In the genomic region with DNA sequence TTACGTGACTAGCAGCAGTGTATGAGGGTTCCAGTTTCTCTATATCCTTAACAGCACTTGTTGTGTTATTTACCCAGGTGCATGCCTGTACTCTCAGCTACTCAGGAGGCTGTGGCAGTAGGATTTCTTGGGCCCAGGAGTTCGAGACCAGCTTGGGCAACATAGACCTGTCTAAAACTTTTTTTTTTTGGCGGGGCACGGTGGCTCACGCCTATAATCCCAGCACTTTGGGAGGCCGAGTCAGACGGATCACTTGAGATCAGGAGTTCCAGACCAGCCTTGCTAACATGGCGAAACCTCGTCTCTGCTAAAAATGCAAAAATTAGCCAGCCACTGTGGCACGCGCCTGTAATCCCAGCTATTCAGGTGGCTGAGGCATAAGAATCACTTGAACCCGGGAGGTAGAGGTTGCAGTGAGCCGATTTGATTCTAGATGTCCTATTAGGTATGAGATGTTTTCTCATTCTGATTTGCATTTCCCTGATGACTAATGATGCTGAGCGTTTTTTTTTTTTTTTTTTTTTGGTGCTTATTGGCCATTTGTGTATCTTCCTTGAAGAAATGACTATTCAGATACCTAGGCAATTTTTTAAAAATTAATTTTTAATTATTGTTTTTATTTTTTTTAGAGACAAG, we compare ENCODE assay signal across 1 cellular context.
TF ChIP-seq lines count a peak whose summit lies in the region.

No MANE protein-coding gene starts in this region.

TF ChIP-seq in GM23338, 12 proteins besides CTCF, POLR2A, EP300 and RAD21:
- no peak for TF ChIP-seq NANOG (IDR thresholded peaks at IDR 0.05; ENCODE audit: borderline replicate concordance)
- TF ChIP-seq STAT1 (IDR thresholded peaks at IDR 0.05; ENCODE audit: unreplicated experiment), result no peak
- TF ChIP-seq ZNF331 (CRISPR knock-in tag; IDR thresholded peaks at IDR 0.05; ENCODE audit: low read depth), result no peak
- TF ChIP-seq, protein P1, sequence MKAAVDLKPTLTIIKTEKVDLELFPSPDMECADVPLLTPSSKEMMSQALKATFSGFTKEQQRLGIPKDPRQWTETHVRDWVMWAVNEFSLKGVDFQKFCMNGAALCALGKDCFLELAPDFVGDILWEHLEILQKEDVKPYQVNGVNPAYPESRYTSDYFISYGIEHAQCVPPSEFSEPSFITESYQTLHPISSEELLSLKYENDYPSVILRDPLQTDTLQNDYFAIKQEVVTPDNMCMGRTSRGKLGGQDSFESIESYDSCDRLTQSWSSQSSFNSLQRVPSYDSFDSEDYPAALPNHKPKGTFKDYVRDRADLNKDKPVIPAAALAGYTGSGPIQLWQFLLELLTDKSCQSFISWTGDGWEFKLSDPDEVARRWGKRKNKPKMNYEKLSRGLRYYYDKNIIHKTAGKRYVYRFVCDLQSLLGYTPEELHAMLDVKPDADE (IDR thresholded peaks at IDR 0.05), result no peak
- TF ChIP-seq, protein P2, sequence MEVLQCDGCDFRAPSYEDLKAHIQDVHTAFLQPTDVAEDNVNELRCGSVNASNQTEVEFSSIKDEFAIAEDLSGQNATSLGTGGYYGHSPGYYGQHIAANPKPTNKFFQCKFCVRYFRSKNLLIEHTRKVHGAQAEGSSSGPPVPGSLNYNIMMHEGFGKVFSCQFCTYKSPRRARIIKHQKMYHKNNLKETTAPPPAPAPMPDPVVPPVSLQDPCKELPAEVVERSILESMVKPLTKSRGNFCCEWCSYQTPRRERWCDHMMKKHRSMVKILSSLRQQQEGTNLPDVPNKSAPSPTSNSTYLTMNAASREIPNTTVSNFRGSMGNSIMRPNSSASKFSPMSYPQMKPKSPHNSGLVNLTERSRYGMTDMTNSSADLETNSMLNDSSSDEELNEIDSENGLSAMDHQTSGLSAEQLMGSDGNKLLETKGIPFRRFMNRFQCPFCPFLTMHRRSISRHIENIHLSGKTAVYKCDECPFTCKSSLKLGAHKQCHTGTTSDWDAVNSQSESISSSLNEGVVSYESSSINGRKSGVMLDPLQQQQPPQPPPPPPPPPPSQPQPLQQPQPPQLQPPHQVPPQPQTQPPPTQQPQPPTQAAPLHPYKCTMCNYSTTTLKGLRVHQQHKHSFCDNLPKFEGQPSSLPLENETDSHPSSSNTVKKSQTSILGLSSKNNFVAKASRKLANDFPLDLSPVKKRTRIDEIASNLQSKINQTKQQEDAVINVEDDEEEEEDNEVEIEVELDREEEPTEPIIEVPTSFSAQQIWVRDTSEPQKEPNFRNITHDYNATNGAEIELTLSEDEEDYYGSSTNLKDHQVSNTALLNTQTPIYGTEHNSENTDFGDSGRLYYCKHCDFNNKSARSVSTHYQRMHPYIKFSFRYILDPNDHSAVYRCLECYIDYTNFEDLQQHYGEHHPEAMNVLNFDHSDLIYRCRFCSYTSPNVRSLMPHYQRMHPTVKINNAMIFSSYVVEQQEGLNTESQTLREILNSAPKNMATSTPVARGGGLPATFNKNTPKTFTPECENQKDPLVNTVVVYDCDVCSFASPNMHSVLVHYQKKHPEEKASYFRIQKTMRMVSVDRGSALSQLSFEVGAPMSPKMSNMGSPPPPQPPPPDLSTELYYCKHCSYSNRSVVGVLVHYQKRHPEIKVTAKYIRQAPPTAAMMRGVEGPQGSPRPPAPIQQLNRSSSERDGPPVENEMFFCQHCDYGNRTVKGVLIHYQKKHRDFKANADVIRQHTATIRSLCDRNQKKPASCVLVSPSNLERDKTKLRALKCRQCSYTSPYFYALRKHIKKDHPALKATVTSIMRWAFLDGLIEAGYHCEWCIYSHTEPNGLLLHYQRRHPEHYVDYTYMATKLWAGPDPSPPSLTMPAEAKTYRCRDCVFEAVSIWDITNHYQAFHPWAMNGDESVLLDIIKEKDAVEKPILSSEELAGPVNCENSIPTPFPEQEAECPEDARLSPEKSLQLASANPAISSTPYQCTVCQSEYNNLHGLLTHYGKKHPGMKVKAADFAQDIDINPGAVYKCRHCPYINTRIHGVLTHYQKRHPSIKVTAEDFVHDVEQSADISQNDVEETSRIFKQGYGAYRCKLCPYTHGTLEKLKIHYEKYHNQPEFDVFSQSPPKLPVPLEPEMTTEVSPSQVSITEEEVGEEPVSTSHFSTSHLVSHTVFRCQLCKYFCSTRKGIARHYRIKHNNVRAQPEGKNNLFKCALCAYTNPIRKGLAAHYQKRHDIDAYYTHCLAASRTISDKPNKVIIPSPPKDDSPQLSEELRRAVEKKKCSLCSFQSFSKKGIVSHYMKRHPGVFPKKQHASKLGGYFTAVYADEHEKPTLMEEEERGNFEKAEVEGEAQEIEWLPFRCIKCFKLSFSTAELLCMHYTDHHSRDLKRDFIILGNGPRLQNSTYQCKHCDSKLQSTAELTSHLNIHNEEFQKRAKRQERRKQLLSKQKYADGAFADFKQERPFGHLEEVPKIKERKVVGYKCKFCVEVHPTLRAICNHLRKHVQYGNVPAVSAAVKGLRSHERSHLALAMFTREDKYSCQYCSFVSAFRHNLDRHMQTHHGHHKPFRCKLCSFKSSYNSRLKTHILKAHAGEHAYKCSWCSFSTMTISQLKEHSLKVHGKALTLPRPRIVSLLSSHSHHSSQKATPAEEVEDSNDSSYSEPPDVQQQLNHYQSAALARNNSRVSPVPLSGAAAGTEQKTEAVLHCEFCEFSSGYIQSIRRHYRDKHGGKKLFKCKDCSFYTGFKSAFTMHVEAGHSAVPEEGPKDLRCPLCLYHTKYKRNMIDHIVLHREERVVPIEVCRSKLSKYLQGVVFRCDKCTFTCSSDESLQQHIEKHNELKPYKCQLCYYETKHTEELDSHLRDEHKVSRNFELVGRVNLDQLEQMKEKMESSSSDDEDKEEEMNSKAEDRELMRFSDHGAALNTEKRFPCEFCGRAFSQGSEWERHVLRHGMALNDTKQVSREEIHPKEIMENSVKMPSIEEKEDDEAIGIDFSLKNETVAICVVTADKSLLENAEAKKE (CRISPR knock-in tag; IDR thresholded peaks at IDR 0.05), result no peak
- no peak for TF ChIP-seq EZH2phosphoT487 (IDR thresholded peaks at IDR 0.05; ENCODE audit: unreplicated experiment)
- no peak for TF ChIP-seq ZNF114 (CRISPR knock-in tag; IDR thresholded peaks at IDR 0.05)
- no peak for TF ChIP-seq JUNB (IDR thresholded peaks at IDR 0.05; ENCODE audit: unreplicated experiment)
- no peak for TF ChIP-seq CREB1 (CRISPR knock-in tag; IDR thresholded peaks at IDR 0.05; ENCODE audit: low read depth)
- no peak for TF ChIP-seq EZH2 (IDR thresholded peaks at IDR 0.05; ENCODE audit: low read depth, unreplicated experiment)
- no peak for TF ChIP-seq POLR2AphosphoS5 (IDR thresholded peaks at IDR 0.05; ENCODE audit: low read depth)
- TF ChIP-seq, protein P3, sequence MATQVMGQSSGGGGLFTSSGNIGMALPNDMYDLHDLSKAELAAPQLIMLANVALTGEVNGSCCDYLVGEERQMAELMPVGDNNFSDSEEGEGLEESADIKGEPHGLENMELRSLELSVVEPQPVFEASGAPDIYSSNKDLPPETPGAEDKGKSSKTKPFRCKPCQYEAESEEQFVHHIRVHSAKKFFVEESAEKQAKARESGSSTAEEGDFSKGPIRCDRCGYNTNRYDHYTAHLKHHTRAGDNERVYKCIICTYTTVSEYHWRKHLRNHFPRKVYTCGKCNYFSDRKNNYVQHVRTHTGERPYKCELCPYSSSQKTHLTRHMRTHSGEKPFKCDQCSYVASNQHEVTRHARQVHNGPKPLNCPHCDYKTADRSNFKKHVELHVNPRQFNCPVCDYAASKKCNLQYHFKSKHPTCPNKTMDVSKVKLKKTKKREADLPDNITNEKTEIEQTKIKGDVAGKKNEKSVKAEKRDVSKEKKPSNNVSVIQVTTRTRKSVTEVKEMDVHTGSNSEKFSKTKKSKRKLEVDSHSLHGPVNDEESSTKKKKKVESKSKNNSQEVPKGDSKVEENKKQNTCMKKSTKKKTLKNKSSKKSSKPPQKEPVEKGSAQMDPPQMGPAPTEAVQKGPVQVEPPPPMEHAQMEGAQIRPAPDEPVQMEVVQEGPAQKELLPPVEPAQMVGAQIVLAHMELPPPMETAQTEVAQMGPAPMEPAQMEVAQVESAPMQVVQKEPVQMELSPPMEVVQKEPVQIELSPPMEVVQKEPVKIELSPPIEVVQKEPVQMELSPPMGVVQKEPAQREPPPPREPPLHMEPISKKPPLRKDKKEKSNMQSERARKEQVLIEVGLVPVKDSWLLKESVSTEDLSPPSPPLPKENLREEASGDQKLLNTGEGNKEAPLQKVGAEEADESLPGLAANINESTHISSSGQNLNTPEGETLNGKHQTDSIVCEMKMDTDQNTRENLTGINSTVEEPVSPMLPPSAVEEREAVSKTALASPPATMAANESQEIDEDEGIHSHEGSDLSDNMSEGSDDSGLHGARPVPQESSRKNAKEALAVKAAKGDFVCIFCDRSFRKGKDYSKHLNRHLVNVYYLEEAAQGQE (IDR thresholded peaks at IDR 0.05; ENCODE audit: unreplicated experiment), result no peak
TF ChIP-seq in GM23338: peak in this region for 0.
